9 cellular contexts compared by ENCODE assay signal in genomic region chr18:68676913-68677312, GRCh38. TPM values are rescaled to one million over a fixed set of nuclear protein-coding genes. Genes with fewer than 3 reads are reported as not detected.
DNase-seq lines count a peak whose midpoint lies in the region; TF ChIP-seq lines count a peak whose summit lies in the region.
"Had no signal": no experiment of that assay in that cellular context is flagged by ENCODE, and none has a peak within 500 bp of the region (broad histone marks: within the 10 kb centered on the region; RNA-seq: fewer than 3 reads in every experiment).

No MANE protein-coding gene starts in this region.

- no peaks in the 10 kb centered on the region for H4K20me1 ChIP-seq in osteoblast (ENCODE audit: insufficient read depth, low read length)

- H3K36me3 ChIP-seq in osteoblast (ENCODE audit: insufficient read depth, low read length) = peaks cover 48% of the 10 kb centered on the region

- H2AFZ ChIP-seq in osteoblast (ENCODE audit: low read length) = no peak overlapping the region

- no peak overlapping the region for H3K4me2 ChIP-seq in osteoblast (ENCODE audit: insufficient read depth, low read length)
- H3K4me2 ChIP-seq: A549 had no signal

- H3K4me1 ChIP-seq in osteoblast (ENCODE audit: insufficient read depth, low read length) = no peaks in the 10 kb centered on the region
- H3K4me1 ChIP-seq: A549 had no signal

- DNase-seq in NCI-H1105 treated with DMSO at 0.1 percent for 48 hours (lab: John Stamatoyannopoulos, UW) (peak; percentile 4), NCI-H1105 (lab: John Stamatoyannopoulos, UW) (no peak), HCEC 1CT (peak; percentile 55), NCI-H2227 treated with DMSO at 0.1 percent for 48 hours (lab: John Stamatoyannopoulos, UW) (peak; percentile 61), osteoblast (ENCODE audit: insufficient read length, low spot score, missing footprints) (no peak)
- DNase-seq in activated effector memory CD4-positive, alpha-beta T cell treated with Interleukin-2 at 50 U/mL for 16 hours = no peak
- no peak for DNase-seq in stimulated activated CD4-positive, alpha-beta T cell treated with anti-CD3 and anti-CD28 coated beads, Interleukin-15, amount 100 ng/mL, for 24 hours
- no peak for DNase-seq in activated CD8-positive, alpha-beta memory T cell treated with anti-CD3 and anti-CD28 coated beads, Interleukin-2, amount 50 U/mL, for 4 hours

- no peaks in the 10 kb centered on the region for H3K9me3 ChIP-seq in osteoblast (ENCODE audit: low read depth, low read length)
- H3K9me3 ChIP-seq: A549 had no signal

- no peak overlapping the region for H3K27ac ChIP-seq in osteoblast (ENCODE audit: low read depth, low read length)
- H3K27ac ChIP-seq: A549 had no signal

- no peaks in the 10 kb centered on the region for H3K27me3 ChIP-seq in osteoblast (ENCODE audit: insufficient read depth, low read length)

- H3K4me3 ChIP-seq in osteoblast (ENCODE audit: insufficient read depth, low read length) = no peak overlapping the region
- H3K4me3 ChIP-seq: A549 had no signal

- H3K79me2 ChIP-seq in osteoblast (ENCODE audit: insufficient read depth, low read length) = no peaks in the 10 kb centered on the region

- peak; percentile 40 for TF ChIP-seq CTCF in osteoblast (IDR thresholded peaks at IDR 0.05; ENCODE audit: extremely low read depth, low read depth, low read length)

RNA-seq across cellular contexts. Expression of gene TMX3, which starts 38.0 kb away (rescaled TPM):
- 81.6 and 94.5 TPM in 2 replicates for total RNA-seq in osteoblast

Comparison
In these comparisons a context has a peak if more than half of its experiments do, and no peak if none do; other contexts are left out.
1. DNase-seq: peak in NCI-H1105 treated with DMSO at 0.1 percent for 48 hours (single experiment), HCEC 1CT (single experiment) and NCI-H2227 treated with DMSO at 0.1 percent for 48 hours (single experiment); none in NCI-H1105 (single experiment), osteoblast (single experiment), activated effector memory CD4-positive, alpha-beta T cell treated with Interleukin-2 at 50 U/mL for 16 hours (single experiment), stimulated activated CD4-positive, alpha-beta T cell treated with anti-CD3 and anti-CD28 coated beads, Interleukin-15, amount 100 ng/mL, for 24 hours (single experiment) and activated CD8-positive, alpha-beta memory T cell treated with anti-CD3 and anti-CD28 coated beads, Interleukin-2, amount 50 U/mL, for 4 hours (single experiment).